ENCODE assay signal across 14 cellular contexts in the genomic region with DNA sequence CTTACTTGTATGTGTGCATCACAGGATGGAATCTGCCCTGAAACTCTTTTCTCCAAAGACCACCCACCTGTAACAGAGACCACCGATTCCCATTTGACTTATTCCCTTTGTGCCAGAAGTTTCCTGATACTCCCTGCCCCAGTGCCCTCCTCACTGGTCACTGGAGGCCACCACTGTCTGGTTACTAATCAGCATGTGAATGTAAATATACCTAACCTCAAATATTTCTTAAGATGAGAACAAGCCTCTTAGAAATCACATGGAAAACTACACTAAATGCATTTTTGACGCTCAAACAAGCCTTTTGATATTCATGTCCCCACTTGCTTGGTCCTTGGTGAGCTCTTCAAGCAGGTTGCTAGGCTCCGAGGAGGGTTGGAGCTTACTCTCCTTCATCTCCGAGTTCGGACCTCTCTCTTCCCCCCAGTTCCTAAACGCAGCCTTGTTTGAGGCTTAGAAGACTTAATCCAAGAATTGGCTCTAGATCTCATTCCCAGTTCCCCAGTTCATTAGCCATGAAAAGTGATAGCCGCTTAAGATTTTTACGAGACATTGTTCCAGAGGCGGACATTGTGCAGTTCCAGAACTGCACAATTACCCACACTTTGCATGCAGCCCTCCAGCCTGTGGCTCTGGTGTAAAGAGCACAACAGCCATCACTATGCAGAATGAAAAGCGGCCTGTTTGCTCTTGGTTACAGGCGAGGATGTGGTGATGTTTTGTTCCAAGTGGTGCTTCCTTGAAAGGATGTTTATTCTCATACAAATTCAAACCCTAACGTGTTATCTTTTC.
DNase-seq lines count a peak whose midpoint lies in the region; ATAC-seq and TF ChIP-seq lines count a peak whose summit lies in the region.
"Had no signal": no experiment of that assay in that cellular context is flagged by ENCODE, and none has a peak within 500 bp of the region (broad histone marks: within the 10 kb centered on the region; RNA-seq: fewer than 3 reads in every experiment).

No MANE protein-coding gene starts in this region.

- no peaks in the 10 kb centered on the region for H3K27me3 ChIP-seq in lower lobe of right lung (ENCODE audit: low read depth)
- no peaks in the 10 kb centered on the region for H3K27me3 ChIP-seq in stomach

- 63 to 75% (median 71%) methylated on average over 12 of the region's 12 CpGs for WGBS in stomach, 5 donors

- H3K36me3 ChIP-seq in lower lobe of right lung (no peaks in the 10 kb centered on the region), stomach (no peaks in the 10 kb centered on the region)

- H3K36me3 Mint-ChIP-seq in chondrocyte (ENCODE audit: low read depth) = no peaks in the 10 kb centered on the region

- no peak overlapping the region for H3K27ac Mint-ChIP-seq in chondrocyte (ENCODE audit: unreplicated experiment)

- no peak overlapping the region for H3K27ac ChIP-seq in lower lobe of right lung
- no peak overlapping the region for H3K27ac ChIP-seq in stomach
- H3K27ac ChIP-seq: PC-9 had no signal

- intact Hi-C loops in lower lobe of right lung (cut with DNase I) = no loop called here
- intact Hi-C loops in stomach (cut with DNase I; ENCODE audit: low total_unique reads) = no loop called here

- no peak for TF ChIP-seq EP300 in stomach (IDR thresholded peaks at IDR 0.05)

- DNase-seq in M059J (ENCODE audit: low read depth) = peak; percentile 48
- peak in 31 of 58 donors; percentile 4 to 76 (median 40) for DNase-seq in anterior cingulate cortex (lab: John Stamatoyannopoulos, UW)
- no peak for DNase-seq in lower lobe of right lung
- peak; percentile 62 for DNase-seq in putamen (ENCODE audit: low spot score)
- no peak for DNase-seq in stimulated activated CD4-positive, alpha-beta T cell treated with anti-CD3 and anti-CD28 coated beads, Interleukin-12 subunit alpha, Interleukin-12 subunit beta, amount 100 ng/mL, for 4 hours
- DNase-seq in chondrocyte (ENCODE audit: low spot score) = no peak
- no peak for DNase-seq in stomach
- DNase-seq: EL, HCEC 1CT, NCI-H1048, NCI-H1694, NCI-H2171 treated with DMSO at 0.1 percent for 48 hours, NCI-H524, PC-9 had no signal

- H3K4me3 Mint-ChIP-seq in chondrocyte (ENCODE audit: unreplicated experiment) = no peak overlapping the region

- no peaks in the 10 kb centered on the region for H3K9me3 ChIP-seq in lower lobe of right lung
- no peaks in the 10 kb centered on the region for H3K9me3 ChIP-seq in stomach

- no peaks in the 10 kb centered on the region for H3K9me3 Mint-ChIP-seq in chondrocyte (ENCODE audit: low read depth)

- H3K4me1 Mint-ChIP-seq in chondrocyte (ENCODE audit: low read depth) = no peaks in the 10 kb centered on the region

- ATAC-seq in lower lobe of right lung = peak; percentile 57 to 78

- TF ChIP-seq POLR2A in stomach (IDR thresholded peaks at IDR 0.05) = no peak

- no peaks in the 10 kb centered on the region for H3K4me1 ChIP-seq in lower lobe of right lung
- peaks cover 0 to 13% (median 4%) of the 10 kb centered on the region in 4 donors for H3K4me1 ChIP-seq in stomach

- peaks cover 7% of the 10 kb centered on the region for H3K27me3 Mint-ChIP-seq in chondrocyte (ENCODE audit: low read depth)

- H3K4me3 ChIP-seq in lower lobe of right lung = no peak overlapping the region
- H3K4me3 ChIP-seq in stomach = no peak overlapping the region
- H3K4me3 ChIP-seq: PC-9 had no signal

- TF ChIP-seq CTCF in lower lobe of right lung (IDR thresholded peaks at IDR 0.05) (no peak), chondrocyte (IDR thresholded peaks at IDR 0.05) (no peak), stomach (IDR thresholded peaks at IDR 0.05) (no peak)

Comparison
In these comparisons a context has a peak if more than half of its experiments do, and no peak if none do; other contexts are left out.
1. DNase-seq: peak in M059J (single experiment), anterior cingulate cortex (31 of 58) and putamen (single experiment); none in lower lobe of right lung (single experiment), stimulated activated CD4-positive, alpha-beta T cell treated with anti-CD3 and anti-CD28 coated beads, Interleukin-12 subunit alpha, Interleukin-12 subunit beta, amount 100 ng/mL, for 4 hours (single experiment), chondrocyte (single experiment) and stomach (single experiment).